In the genomic region with DNA sequence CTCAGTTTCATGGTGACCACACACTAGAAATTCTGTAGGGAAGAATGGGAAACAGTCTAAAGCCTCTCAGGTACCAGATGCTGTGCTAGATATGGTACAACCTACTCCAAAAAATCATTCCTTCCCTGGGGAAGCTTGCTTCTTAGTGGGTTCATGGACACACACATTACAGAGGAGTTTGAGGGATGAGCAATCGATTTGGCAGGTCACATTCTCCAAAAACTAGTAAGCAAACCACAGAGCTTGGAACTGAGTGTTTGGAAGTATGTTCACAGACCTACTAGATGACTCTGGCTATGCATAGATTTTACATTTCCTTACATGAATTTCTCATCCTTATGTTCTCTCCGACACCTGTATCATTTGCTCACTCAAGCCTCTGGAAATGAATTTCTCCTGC, we compare ENCODE assay signal across 19 cellular contexts. TPM values are rescaled to one million over a fixed set of nuclear protein-coding genes. Genes with fewer than 3 reads are reported as not detected.
A peak's percentile ranks its signal among the peaks of the same experiment; 100 is the strongest.
DNase-seq lines count a peak whose midpoint lies in the region; ATAC-seq and TF ChIP-seq lines count a peak whose summit lies in the region.
"Had no signal": no experiment of that assay in that cellular context is flagged by ENCODE, and none has a peak within 500 bp of the region (broad histone marks: within the 10 kb centered on the region; RNA-seq: fewer than 3 reads in every experiment).

No MANE protein-coding gene starts in this region.

- TF ChIP-seq CTCF in choroid plexus epithelial cell (conservative IDR thresholded peaks at IDR 0.05; ENCODE audit: low read depth, low read length): no peak

- no peak overlapping the region for H3K4me3 ChIP-seq in choroid plexus epithelial cell (ENCODE audit: low read depth, low read length)
- H3K4me3 ChIP-seq: K562, thyroid gland had no signal

- ATAC-seq in GM21576 (IDR thresholded peaks at IDR 0.05; ENCODE audit: unreplicated experiment) (no peak), HG02642 (IDR thresholded peaks at IDR 0.05; ENCODE audit: poor library complexity, unreplicated experiment) (no peak), GM21528 (IDR thresholded peaks at IDR 0.05; ENCODE audit: low FRiP score, unreplicated experiment) (no peak), HG02588 (IDR thresholded peaks at IDR 0.05; ENCODE audit: unreplicated experiment) (no peak)
- ATAC-seq: K562, left ventricle myocardium superior had no signal

- peak; percentile 86 for DNase-seq in GM03348 (ENCODE audit: low spot score)
- peak; percentile 82 for DNase-seq in RPMI7951 (ENCODE audit: low read depth)
- peak; percentile 76 for DNase-seq in choroid plexus epithelial cell (ENCODE audit: low read depth)
- DNase-seq in renal cortical epithelial cell (ENCODE audit: low read depth): peak; percentile 31
- DNase-seq: activated CD8-positive, alpha-beta memory T cell treated with anti-CD3 and anti-CD28 coated beads, Interleukin-2, amount 50 U/mL, for 4 hours; erythroblast; left ventricle myocardium superior; naive B cell; NCI-H1417; NCI-H345; stimulated activated CD4-positive, alpha-beta T cell treated with anti-CD3 and anti-CD28 coated beads, Interleukin-2, amount 100 ng/mL, for 24 hours; stimulated activated CD8-positive, alpha-beta memory T cell treated with anti-CD3 and anti-CD28 coated beads, Interleukin-4, amount 100 ng/mL, for 48 hours; thyroid gland had no signal

RNA-seq across cellular contexts. Expression of a gene that starts 10.8 kb away (rescaled TPM):
- 9.6 and 11.8 TPM in 2 replicates for total RNA-seq in RPMI7951 (2014; rRNA removed; shearing (Covaris generic))
- 0.69 and 0.70 TPM in 2 replicates for total RNA-seq in renal cortical epithelial cell
- total RNA-seq: OCI-LY7 had no signal

RNA-seq across cellular contexts. Expression of a gene that starts 30.5 kb away (rescaled TPM):
- total RNA-seq in RPMI7951 (2014; rRNA removed; shearing (Covaris generic)): 7.2 and 9.3 TPM in 2 replicates
- 10.6 and 23.1 TPM in 2 replicates for total RNA-seq in renal cortical epithelial cell

Comparison
In these comparisons a context has a peak if more than half of its experiments do, and no peak if none do; other contexts are left out.
1. DNase-seq: peak in every context shown above with its lines; median percentile 86 in GM03348; 82 in RPMI7951; 76 in choroid plexus epithelial cell; 31 in renal cortical epithelial cell.